13 cellular contexts compared by ENCODE assay signal in genomic region chr10:87622290-87623004, GRCh38. TPM values are rescaled to one million over a fixed set of nuclear protein-coding genes. Genes with fewer than 3 reads are reported as not detected.
DNase-seq lines count a peak whose midpoint lies in the region; ATAC-seq, FAIRE-seq and TF ChIP-seq lines count a peak whose summit lies in the region.
"Had no signal": no experiment of that assay in that cellular context is flagged by ENCODE, and none has a peak within 500 bp of the region (broad histone marks: within the 10 kb centered on the region; RNA-seq: fewer than 3 reads in every experiment).

No MANE protein-coding gene starts in this region.

- peaks cover 4% of the 10 kb centered on the region for H3K27me3 Mint-ChIP-seq in activated naive CD8-positive, alpha-beta T cell treated with anti-CD3 and anti-CD28 coated beads for 36 hours

- in situ Hi-C loops in GM12878 (cut with MboI), result no loop called here

- no peaks in the 10 kb centered on the region for H3K36me3 Mint-ChIP-seq in activated naive CD8-positive, alpha-beta T cell treated with anti-CD3 and anti-CD28 coated beads for 36 hours

- WGBS in GM12878 (ENCODE audit: insufficient coverage, insufficient replicate concordance, low lambda C conversion rate, missing lambda C conversion rate), result 58% methylated on average over 7 of the region's 7 CpGs

- H3K4me3 ChIP-seq in GM12878, result no peak overlapping the region
- no peak overlapping the region for H3K4me3 ChIP-seq in upper lobe of right lung
- H3K4me3 ChIP-seq: smooth muscle cell had no signal

- H3K4me3 Mint-ChIP-seq in activated naive CD8-positive, alpha-beta T cell treated with anti-CD3 and anti-CD28 coated beads for 36 hours, result no peak overlapping the region
- H3K4me3 Mint-ChIP-seq: T-helper 1 cell treated with Interleukin-12 subunit alpha and Interleukin-12 subunit beta and Interleukin-4 antibody, amounts not matched to agents 30 μg/mL and 1 μg/mL, for 36 hours had no signal

- POLR2A ChIA-PET in GM12878 (lab: Charles Lee), result interaction anchor here (0.6 kb wide), 1 partner anchor 90 kb away, joined by 4 read pairs; no protein-coding TSS in a partner anchor

- ATAC-seq in GM19023 (IDR thresholded peaks at IDR 0.05; ENCODE audit: unreplicated experiment) (peak; percentile 54), HG03103 (IDR thresholded peaks at IDR 0.05; ENCODE audit: low read depth, unreplicated experiment) (peak; percentile 80), GM12878 (peak; percentile 65), upper lobe of right lung (no peak)

- no peak for TF ChIP-seq POLR2A in GM12878 (IDR thresholded peaks at IDR 0.05; ENCODE audit: low read depth, low read length)

- H3K9me3 Mint-ChIP-seq in activated naive CD8-positive, alpha-beta T cell treated with anti-CD3 and anti-CD28 coated beads for 36 hours, result no peaks in the 10 kb centered on the region
- H3K9me3 Mint-ChIP-seq: T-helper 1 cell treated with Interleukin-12 subunit alpha and Interleukin-12 subunit beta and Interleukin-4 antibody, amounts not matched to agents 30 μg/mL and 1 μg/mL, for 36 hours had no signal

- no peaks in the 10 kb centered on the region for H3K4me1 ChIP-seq in GM12878 (ENCODE audit: control insufficient read depth, insufficient read depth, low read length)
- H3K4me1 ChIP-seq in upper lobe of right lung, result no peaks in the 10 kb centered on the region

- intact Hi-C loops in GM12878 (cut with micrococcal nuclease; ENCODE audit: unreplicated experiment), result no loop called here
- intact Hi-C loops in upper lobe of right lung (cut with DNase I), result no loop called here

- H4K20me1 ChIP-seq in GM12878 (ENCODE audit: control insufficient read depth, insufficient read depth), result no peaks in the 10 kb centered on the region

- no peak for FAIRE-seq in GM12878 (lab: Jason Lieb, UNC)

- no peak for DNase-seq in GM12878 (ENCODE audit: low read depth, low spot score)
- DNase-seq in D341Med (ENCODE audit: low spot score), result no peak
- DNase-seq in upper lobe of right lung, result no peak
- DNase-seq in activated naive CD8-positive, alpha-beta T cell treated with anti-CD3 and anti-CD28 coated beads for 36 hours, result no peak
- DNase-seq in AML-193 (lab: John Stamatoyannopoulos, UW), result no peak
- DNase-seq: HCEC 1CT; NCI-H2227 treated with DMSO at 0.1 percent for 48 hours; stimulated activated naive CD4-positive, alpha-beta T cell treated with Interleukin-2 at 50 U/mL for 16 hours had no signal

- CTCF ChIA-PET in GM12878 (lab: Yijun Ruan, JAX), result no interaction called here

- peak; percentile 25 for TF ChIP-seq CTCF in 22Rv1 (IDR thresholded peaks at IDR 0.05)
- peak in 2 of 3 experiments; percentile 25 to 32; a peak in 2 of 6 replicates for TF ChIP-seq CTCF in GM12878 (IDR thresholded peaks at IDR 0.05 in 2 of 3, conservative IDR thresholded peaks at IDR 0.05 in 1 of 3; ENCODE audit: control insufficient read depth in 2 of 3, extremely low read depth in 1 of 3, insufficient read depth in 1 of 3, low read depth in 3 of 3, low read length in 3 of 3)
- TF ChIP-seq CTCF in upper lobe of right lung (IDR thresholded peaks at IDR 0.05), result no peak

- H2AFZ ChIP-seq in GM12878 (ENCODE audit: control insufficient read depth, low read depth, low read length), result peak overlapping the region; percentile 22

- no peak overlapping the region for H3K27ac Mint-ChIP-seq in activated naive CD8-positive, alpha-beta T cell treated with anti-CD3 and anti-CD28 coated beads for 36 hours
- H3K27ac Mint-ChIP-seq: T-helper 1 cell treated with Interleukin-12 subunit alpha and Interleukin-12 subunit beta and Interleukin-4 antibody, amounts not matched to agents 30 μg/mL and 1 μg/mL, for 36 hours had no signal

- no peaks in the 10 kb centered on the region for H3K79me2 ChIP-seq in GM12878 (ENCODE audit: control insufficient read depth, insufficient read depth, low read length)

- no peaks in the 10 kb centered on the region for H3K4me1 Mint-ChIP-seq in activated naive CD8-positive, alpha-beta T cell treated with anti-CD3 and anti-CD28 coated beads for 36 hours

- H3K27ac ChIP-seq in 22Rv1 (no peak overlapping the region), GM12878 (ENCODE audit: control insufficient read depth, insufficient read depth) (no peak overlapping the region; the same call in 1 of the 2 replicates), upper lobe of right lung (no peak overlapping the region)

- no peak overlapping the region for H3K9ac ChIP-seq in GM12878 (ENCODE audit: control insufficient read depth, insufficient read depth, low read length)

- BruUV-seq in GM12878 (replicated peaks; lab: Mats Ljungman, UMichigan), result no TSS peak

- TF ChIP-seq RAD21 in GM12878 (IDR thresholded peaks at IDR 0.05; ENCODE audit: insufficient read depth, low read depth, low read length), result 0 out of 2 replicates have a peak, but pooled peaks have one; percentile 13

- no peaks in the 10 kb centered on the region for H3K9me3 ChIP-seq in GM12878 (replicated peaks; ENCODE audit: control insufficient read depth, insufficient read depth, low read length)
- no peaks in the 10 kb centered on the region for H3K9me3 ChIP-seq in upper lobe of right lung

- TF ChIP-seq EP300 in GM12878 (IDR thresholded peaks at IDR 0.05; ENCODE audit: borderline replicate concordance in 1 of 2, control insufficient read depth in 1 of 2, low read depth in 2 of 2, low read length in 2 of 2), result no peak

- RAD21 ChIA-PET in GM12878 (lab: Charles Lee; ENCODE audit: unreplicated experiment), result no interaction called here

- H3K27me3 ChIP-seq in GM12878 (replicated peaks in 1 of 2; ENCODE audit: control insufficient read depth in 2 of 2, insufficient read depth in 2 of 2, low read length in 1 of 2) (no peaks in the 10 kb centered on the region), upper lobe of right lung (no peaks in the 10 kb centered on the region)

- SMC1A ChIA-PET in GM12878 (lab: Charles Lee; ENCODE audit: uncharacterized antibody, unreplicated experiment), result interaction anchor here (1.3 to 1.8 kb wide), 3 partner anchors 27 to 94 kb away, joined by 3 to 4 read pairs (median 4); no protein-coding TSS in a partner anchor

- H3K4me2 ChIP-seq in GM12878 (ENCODE audit: control insufficient read depth, insufficient read depth), result peak overlapping the region; percentile 47; the same call in 1 of the 2 replicates
- H3K4me2 ChIP-seq: smooth muscle cell had no signal

- H3K36me3 ChIP-seq in GM12878 (ENCODE audit: control insufficient read depth in 2 of 2, insufficient read depth in 2 of 2, low read length in 1 of 2) (no peaks in the 10 kb centered on the region), upper lobe of right lung (no peaks in the 10 kb centered on the region)

TF ChIP-seq in GM12878, 131 proteins besides CTCF, POLR2A, EP300 and RAD21 (continues in another document):
- TF ChIP-seq NFIC (IDR thresholded peaks at IDR 0.05; ENCODE audit: low read depth, low read length) (peak; percentile 80), ELK1 (IDR thresholded peaks at IDR 0.05; ENCODE audit: low read depth, low read length) (no peak), YBX1 (IDR thresholded peaks at IDR 0.05) (no peak), WRNIP1 (IDR thresholded peaks at IDR 0.05; ENCODE audit: borderline replicate concordance, low read depth, low read length) (no peak), RUNX3 (IDR thresholded peaks at IDR 0.05; ENCODE audit: low read length) (peak; percentile 43; the same call in 1 of the 2 replicates), FOXM1 (IDR thresholded peaks at IDR 0.05; ENCODE audit: low read depth, low read length) (peak; percentile 79; the same call in 1 of the 2 replicates), MTA3 (IDR thresholded peaks at IDR 0.05; ENCODE audit: borderline replicate concordance, low read length) (peak; percentile 35; the same call in 1 of the 2 replicates), TCF7 (IDR thresholded peaks at IDR 0.05; ENCODE audit: borderline replicate concordance) (no peak), MEF2A (IDR thresholded peaks at IDR 0.05; ENCODE audit: insufficient read depth, low read depth, low read length) (peak; percentile 90)

RNA-seq across cellular contexts. Expression of gene PAPSS2, which starts 37.2 kb away (rescaled TPM):
- total RNA-seq in GM12878 (2013; cell fraction: nucleolus; rRNA removed), result 0.47 and 0.77 TPM in 2 replicates
- total RNA-seq in GM12878 (2014; rRNA removed) (0.34 and 2.0 TPM in 2 replicates), GM12878 (2014; rRNA removed; fragmentation: Illumina TruSeq; extraction: Trizol) (0.37 and 0.40 TPM in 2 replicates), GM12878 (2021) (2.1 and 2.2 TPM in 2 replicates), upper lobe of right lung (210 TPM)
- polyA plus RNA-seq in GM12878 (2011; ENCODE audit: low read depth), result 0.43 TPM
- polyA plus RNA-seq in GM12878 (2011; rRNA removed) (0.07 and 0.15 TPM in 2 replicates), GM12878 (2014; fragmentation: Illumina TruSeq; extraction: Trizol) (0.57 and 0.74 TPM in 2 replicates), GM12878 (2014; fragmentation: Nextera tagmentation; extraction: Ambion mirVana) (under 1 TPM; 0.29 to 0.31 TPM), GM12878 (2014; rRNA removed) (0.24 and 0.32 TPM in 2 replicates), GM12878 (2016; fragmentation: Nextera tagmentation; extraction: Ambion mirVana) (1 to 10 TPM; 1.2 to 1.5 TPM)
- 0.02 and 0.03 TPM in 2 replicates for polyA plus RNA-seq in GM12878 (2011; cell fraction: cytosol; rRNA removed)
- polyA plus RNA-seq in GM12878 (2011; cell fraction: nucleus; rRNA removed), result 0.03 TPM in 1 of 2 replicates, not detected in the other
- polyA plus RNA-seq in GM12878 (2012), result 0.39 and 0.52 TPM in 2 replicates
- polyA minus RNA-seq in GM12878 (2011; rRNA and poly(A)+ RNA removed), result not detected in 2 replicates
- not detected in 2 replicates for polyA minus RNA-seq in GM12878 (2011; cell fraction: cytosol; rRNA and poly(A)+ RNA removed)
- polyA minus RNA-seq in GM12878 (2011; cell fraction: nucleus; rRNA and poly(A)+ RNA removed), result not detected in 2 replicates
- under 1 TPM; 0.27 to 0.42 TPM for total RNA-seq in activated naive CD8-positive, alpha-beta T cell treated with anti-CD3 and anti-CD28 coated beads for 36 hours

Comparison
In these comparisons a context has a peak if more than half of its experiments do, and no peak if none do; other contexts are left out.
1. RNA of gene PAPSS2, which starts 37.2 kb away (total RNA-seq): 210 TPM in upper lobe of right lung (single experiment); 0.27 to 0.42 TPM in activated naive CD8-positive, alpha-beta T cell treated with anti-CD3 and anti-CD28 coated beads for 36 hours and 0.34 to 2.2 TPM in GM12878; every median in the first group is over 10 times any median in the second.